8 cellular contexts compared by ENCODE assay signal in the genomic region with DNA sequence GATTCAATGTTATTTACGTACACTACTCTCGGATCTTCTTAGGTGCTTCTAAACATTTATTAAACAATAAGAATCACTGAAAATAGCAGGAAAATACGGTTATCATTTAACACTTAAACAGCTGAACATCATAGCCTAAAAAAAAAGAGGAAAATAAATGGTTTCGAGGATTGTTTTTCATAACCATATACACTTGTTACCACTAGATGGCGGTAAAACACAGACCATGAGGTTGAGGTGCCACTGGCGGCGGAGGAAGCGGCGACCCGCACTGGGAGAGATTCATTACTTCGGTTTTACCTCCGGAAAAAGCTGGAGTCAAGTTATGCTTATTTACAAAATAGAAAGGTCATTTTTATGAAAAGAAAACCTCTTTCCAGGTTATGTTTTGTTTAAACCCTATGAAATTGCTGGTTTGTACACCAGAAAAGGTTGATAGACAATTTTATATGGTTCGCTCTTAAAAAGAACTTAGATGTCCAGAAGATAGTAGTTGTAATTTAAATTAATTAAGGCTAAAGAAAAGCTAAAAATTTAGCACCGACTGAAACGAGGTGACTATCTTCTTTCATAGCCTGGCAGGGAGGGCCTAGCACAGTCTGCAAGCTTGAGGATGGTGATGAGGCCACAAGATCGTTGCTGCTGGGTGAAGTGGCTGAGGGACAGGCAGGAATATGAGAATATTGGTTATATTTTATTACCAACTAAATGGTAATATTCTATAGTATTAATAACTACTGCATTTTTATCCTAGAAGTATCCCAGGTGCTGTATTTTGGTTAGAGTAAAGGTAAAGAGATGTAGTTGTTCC.
DNase-seq lines count a peak whose midpoint lies in the region; ATAC-seq and TF ChIP-seq lines count a peak whose summit lies in the region.

No MANE protein-coding gene starts in this region.

- H3K9ac ChIP-seq in liver (ENCODE audit: low read depth in 1 of 2, low read length in 2 of 2): no peak overlapping the region

- TF ChIP-seq RAD21 in liver (IDR thresholded peaks at IDR 0.05): peak; percentile 96 to 97

- no peaks in the 10 kb centered on the region for H3K9me3 ChIP-seq in liver (ENCODE audit: control insufficient read depth in 4 of 4, low read length in 3 of 4)

- no peaks in the 10 kb centered on the region for H3K4me1 ChIP-seq in liver (ENCODE audit: control insufficient read depth in 4 of 4, insufficient read depth in 4 of 4, low read length in 3 of 4)

- H3K27me3 ChIP-seq in liver (ENCODE audit: control insufficient read depth in 4 of 4, insufficient read depth in 4 of 4, low read length in 3 of 4): peaks cover 0 to 1% (median 0%) of the 10 kb centered on the region in 4 donors

- DNase-seq in DMS79 treated with DMSO at 0.1 percent for 48 hours (lab: John Stamatoyannopoulos, UW): peak; percentile 53
- no peak for DNase-seq in DMS79 (lab: John Stamatoyannopoulos, UW)
- peak; percentile 56 for DNase-seq in NCI-H460 (ENCODE audit: extremely low read depth, low read depth)
- peak; percentile 21 to 57 for DNase-seq in activated CD4-positive, alpha-beta T cell treated with anti-CD3 and anti-CD28 coated beads, Interleukin-2, amount 50 U/mL, for 24 hours (ENCODE audit: low read depth in 1 of 2, low spot score in 1 of 2)
- peak; percentile 71 for DNase-seq in dedifferentiated amniotic fluid mesenchymal stem cell (ENCODE audit: extremely low spot score)
- peak; percentile 37 to 42 for DNase-seq in stimulated activated CD4-positive, alpha-beta T cell treated with anti-CD3 and anti-CD28 coated beads, Interleukin-4, amount 100 ng/mL, for 48 hours (ENCODE audit: low read depth in 2 of 2)

- H3K36me3 ChIP-seq in liver (ENCODE audit: control insufficient read depth in 4 of 4, insufficient read depth in 3 of 4, low read depth in 1 of 4, low read length in 3 of 4): no peaks in the 10 kb centered on the region

- H3K4me3 ChIP-seq in liver (ENCODE audit: low read depth in 1 of 3, low read length in 3 of 3): no peak overlapping the region

- 16% methylated on average over 16 of the region's 16 CpGs for WGBS in liver

- no peak overlapping the region for H3K27ac ChIP-seq in liver (ENCODE audit: low read depth in 1 of 2, low read length in 2 of 2)

- peak; percentile 72 for ATAC-seq in HG03095 (IDR thresholded peaks at IDR 0.05; ENCODE audit: unreplicated experiment)

- TF ChIP-seq CTCF in liver (IDR thresholded peaks at IDR 0.05; ENCODE audit: low read depth, low read length, missing input control): peak; percentile 81

TF ChIP-seq in liver, 16 proteins besides CTCF, POLR2A, EP300 and RAD21:
- TF ChIP-seq, protein P1, sequence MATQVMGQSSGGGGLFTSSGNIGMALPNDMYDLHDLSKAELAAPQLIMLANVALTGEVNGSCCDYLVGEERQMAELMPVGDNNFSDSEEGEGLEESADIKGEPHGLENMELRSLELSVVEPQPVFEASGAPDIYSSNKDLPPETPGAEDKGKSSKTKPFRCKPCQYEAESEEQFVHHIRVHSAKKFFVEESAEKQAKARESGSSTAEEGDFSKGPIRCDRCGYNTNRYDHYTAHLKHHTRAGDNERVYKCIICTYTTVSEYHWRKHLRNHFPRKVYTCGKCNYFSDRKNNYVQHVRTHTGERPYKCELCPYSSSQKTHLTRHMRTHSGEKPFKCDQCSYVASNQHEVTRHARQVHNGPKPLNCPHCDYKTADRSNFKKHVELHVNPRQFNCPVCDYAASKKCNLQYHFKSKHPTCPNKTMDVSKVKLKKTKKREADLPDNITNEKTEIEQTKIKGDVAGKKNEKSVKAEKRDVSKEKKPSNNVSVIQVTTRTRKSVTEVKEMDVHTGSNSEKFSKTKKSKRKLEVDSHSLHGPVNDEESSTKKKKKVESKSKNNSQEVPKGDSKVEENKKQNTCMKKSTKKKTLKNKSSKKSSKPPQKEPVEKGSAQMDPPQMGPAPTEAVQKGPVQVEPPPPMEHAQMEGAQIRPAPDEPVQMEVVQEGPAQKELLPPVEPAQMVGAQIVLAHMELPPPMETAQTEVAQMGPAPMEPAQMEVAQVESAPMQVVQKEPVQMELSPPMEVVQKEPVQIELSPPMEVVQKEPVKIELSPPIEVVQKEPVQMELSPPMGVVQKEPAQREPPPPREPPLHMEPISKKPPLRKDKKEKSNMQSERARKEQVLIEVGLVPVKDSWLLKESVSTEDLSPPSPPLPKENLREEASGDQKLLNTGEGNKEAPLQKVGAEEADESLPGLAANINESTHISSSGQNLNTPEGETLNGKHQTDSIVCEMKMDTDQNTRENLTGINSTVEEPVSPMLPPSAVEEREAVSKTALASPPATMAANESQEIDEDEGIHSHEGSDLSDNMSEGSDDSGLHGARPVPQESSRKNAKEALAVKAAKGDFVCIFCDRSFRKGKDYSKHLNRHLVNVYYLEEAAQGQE (IDR thresholded peaks at IDR 0.05): no peak
- TF ChIP-seq FOXA1 (IDR thresholded peaks at IDR 0.05): no peak
- TF ChIP-seq, protein P2, sequence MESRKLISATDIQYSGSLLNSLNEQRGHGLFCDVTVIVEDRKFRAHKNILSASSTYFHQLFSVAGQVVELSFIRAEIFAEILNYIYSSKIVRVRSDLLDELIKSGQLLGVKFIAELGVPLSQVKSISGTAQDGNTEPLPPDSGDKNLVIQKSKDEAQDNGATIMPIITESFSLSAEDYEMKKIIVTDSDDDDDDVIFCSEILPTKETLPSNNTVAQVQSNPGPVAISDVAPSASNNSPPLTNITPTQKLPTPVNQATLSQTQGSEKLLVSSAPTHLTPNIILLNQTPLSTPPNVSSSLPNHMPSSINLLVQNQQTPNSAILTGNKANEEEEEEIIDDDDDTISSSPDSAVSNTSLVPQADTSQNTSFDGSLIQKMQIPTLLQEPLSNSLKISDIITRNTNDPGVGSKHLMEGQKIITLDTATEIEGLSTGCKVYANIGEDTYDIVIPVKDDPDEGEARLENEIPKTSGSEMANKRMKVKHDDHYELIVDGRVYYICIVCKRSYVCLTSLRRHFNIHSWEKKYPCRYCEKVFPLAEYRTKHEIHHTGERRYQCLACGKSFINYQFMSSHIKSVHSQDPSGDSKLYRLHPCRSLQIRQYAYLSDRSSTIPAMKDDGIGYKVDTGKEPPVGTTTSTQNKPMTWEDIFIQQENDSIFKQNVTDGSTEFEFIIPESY (IDR thresholded peaks at IDR 0.05): no peak
- TF ChIP-seq, protein P3, sequence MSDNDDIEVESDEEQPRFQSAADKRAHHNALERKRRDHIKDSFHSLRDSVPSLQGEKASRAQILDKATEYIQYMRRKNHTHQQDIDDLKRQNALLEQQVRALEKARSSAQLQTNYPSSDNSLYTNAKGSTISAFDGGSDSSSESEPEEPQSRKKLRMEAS (IDR thresholded peaks at IDR 0.05): no peak
